1 cellular context compared by ENCODE assay signal in the genomic region with DNA sequence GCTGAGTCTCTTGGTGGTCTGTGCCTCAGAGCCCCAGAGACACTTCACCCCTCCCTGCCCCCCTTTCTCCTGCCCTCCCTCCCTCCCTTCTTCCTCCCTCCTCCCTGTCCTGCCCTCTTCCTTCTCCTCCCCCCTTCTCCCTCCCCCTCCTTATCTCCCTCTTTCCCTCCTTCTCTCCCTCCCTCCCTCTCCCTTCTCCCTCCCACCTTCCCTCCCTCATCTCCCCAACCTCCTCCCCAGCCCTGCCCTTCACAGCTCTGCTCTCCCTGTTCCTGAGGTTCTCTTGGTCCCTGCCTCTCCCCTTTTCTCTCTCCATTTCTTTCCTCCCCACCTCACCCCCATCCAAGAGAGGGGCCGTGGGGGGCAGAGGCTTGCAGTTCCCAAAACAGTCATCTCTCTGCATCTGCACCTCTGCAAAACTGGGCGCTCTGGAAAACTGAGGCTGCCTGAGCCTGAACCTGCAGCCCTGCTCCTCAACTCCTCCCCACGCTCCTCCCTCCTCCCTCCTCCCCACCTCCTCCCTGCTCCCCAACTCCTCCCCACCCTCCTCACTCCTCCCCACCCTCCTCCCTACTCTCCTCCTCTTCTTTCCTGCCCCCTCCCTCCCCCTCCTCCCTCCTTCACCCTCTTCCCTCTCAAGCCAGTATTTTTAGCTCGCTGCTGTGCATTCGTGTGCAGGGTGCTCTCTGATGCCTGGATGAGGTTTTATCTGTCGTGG.
A peak's percentile ranks its signal among the peaks of the same experiment; 100 is the strongest.
TF ChIP-seq lines count a peak whose summit lies in the region.

No MANE protein-coding gene starts in this region.

TF ChIP-seq in K562, 482 proteins besides CTCF, POLR2A, EP300 and RAD21 (continued from another document and continues in another):
- TF ChIP-seq, protein P1, sequence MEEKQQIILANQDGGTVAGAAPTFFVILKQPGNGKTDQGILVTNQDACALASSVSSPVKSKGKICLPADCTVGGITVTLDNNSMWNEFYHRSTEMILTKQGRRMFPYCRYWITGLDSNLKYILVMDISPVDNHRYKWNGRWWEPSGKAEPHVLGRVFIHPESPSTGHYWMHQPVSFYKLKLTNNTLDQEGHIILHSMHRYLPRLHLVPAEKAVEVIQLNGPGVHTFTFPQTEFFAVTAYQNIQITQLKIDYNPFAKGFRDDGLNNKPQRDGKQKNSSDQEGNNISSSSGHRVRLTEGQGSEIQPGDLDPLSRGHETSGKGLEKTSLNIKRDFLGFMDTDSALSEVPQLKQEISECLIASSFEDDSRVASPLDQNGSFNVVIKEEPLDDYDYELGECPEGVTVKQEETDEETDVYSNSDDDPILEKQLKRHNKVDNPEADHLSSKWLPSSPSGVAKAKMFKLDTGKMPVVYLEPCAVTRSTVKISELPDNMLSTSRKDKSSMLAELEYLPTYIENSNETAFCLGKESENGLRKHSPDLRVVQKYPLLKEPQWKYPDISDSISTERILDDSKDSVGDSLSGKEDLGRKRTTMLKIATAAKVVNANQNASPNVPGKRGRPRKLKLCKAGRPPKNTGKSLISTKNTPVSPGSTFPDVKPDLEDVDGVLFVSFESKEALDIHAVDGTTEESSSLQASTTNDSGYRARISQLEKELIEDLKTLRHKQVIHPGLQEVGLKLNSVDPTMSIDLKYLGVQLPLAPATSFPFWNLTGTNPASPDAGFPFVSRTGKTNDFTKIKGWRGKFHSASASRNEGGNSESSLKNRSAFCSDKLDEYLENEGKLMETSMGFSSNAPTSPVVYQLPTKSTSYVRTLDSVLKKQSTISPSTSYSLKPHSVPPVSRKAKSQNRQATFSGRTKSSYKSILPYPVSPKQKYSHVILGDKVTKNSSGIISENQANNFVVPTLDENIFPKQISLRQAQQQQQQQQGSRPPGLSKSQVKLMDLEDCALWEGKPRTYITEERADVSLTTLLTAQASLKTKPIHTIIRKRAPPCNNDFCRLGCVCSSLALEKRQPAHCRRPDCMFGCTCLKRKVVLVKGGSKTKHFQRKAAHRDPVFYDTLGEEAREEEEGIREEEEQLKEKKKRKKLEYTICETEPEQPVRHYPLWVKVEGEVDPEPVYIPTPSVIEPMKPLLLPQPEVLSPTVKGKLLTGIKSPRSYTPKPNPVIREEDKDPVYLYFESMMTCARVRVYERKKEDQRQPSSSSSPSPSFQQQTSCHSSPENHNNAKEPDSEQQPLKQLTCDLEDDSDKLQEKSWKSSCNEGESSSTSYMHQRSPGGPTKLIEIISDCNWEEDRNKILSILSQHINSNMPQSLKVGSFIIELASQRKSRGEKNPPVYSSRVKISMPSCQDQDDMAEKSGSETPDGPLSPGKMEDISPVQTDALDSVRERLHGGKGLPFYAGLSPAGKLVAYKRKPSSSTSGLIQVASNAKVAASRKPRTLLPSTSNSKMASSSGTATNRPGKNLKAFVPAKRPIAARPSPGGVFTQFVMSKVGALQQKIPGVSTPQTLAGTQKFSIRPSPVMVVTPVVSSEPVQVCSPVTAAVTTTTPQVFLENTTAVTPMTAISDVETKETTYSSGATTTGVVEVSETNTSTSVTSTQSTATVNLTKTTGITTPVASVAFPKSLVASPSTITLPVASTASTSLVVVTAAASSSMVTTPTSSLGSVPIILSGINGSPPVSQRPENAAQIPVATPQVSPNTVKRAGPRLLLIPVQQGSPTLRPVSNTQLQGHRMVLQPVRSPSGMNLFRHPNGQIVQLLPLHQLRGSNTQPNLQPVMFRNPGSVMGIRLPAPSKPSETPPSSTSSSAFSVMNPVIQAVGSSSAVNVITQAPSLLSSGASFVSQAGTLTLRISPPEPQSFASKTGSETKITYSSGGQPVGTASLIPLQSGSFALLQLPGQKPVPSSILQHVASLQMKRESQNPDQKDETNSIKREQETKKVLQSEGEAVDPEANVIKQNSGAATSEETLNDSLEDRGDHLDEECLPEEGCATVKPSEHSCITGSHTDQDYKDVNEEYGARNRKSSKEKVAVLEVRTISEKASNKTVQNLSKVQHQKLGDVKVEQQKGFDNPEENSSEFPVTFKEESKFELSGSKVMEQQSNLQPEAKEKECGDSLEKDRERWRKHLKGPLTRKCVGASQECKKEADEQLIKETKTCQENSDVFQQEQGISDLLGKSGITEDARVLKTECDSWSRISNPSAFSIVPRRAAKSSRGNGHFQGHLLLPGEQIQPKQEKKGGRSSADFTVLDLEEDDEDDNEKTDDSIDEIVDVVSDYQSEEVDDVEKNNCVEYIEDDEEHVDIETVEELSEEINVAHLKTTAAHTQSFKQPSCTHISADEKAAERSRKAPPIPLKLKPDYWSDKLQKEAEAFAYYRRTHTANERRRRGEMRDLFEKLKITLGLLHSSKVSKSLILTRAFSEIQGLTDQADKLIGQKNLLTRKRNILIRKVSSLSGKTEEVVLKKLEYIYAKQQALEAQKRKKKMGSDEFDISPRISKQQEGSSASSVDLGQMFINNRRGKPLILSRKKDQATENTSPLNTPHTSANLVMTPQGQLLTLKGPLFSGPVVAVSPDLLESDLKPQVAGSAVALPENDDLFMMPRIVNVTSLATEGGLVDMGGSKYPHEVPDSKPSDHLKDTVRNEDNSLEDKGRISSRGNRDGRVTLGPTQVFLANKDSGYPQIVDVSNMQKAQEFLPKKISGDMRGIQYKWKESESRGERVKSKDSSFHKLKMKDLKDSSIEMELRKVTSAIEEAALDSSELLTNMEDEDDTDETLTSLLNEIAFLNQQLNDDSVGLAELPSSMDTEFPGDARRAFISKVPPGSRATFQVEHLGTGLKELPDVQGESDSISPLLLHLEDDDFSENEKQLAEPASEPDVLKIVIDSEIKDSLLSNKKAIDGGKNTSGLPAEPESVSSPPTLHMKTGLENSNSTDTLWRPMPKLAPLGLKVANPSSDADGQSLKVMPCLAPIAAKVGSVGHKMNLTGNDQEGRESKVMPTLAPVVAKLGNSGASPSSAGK (IDR thresholded peaks at IDR 0.05) = no peak
- TF ChIP-seq, protein P2, sequence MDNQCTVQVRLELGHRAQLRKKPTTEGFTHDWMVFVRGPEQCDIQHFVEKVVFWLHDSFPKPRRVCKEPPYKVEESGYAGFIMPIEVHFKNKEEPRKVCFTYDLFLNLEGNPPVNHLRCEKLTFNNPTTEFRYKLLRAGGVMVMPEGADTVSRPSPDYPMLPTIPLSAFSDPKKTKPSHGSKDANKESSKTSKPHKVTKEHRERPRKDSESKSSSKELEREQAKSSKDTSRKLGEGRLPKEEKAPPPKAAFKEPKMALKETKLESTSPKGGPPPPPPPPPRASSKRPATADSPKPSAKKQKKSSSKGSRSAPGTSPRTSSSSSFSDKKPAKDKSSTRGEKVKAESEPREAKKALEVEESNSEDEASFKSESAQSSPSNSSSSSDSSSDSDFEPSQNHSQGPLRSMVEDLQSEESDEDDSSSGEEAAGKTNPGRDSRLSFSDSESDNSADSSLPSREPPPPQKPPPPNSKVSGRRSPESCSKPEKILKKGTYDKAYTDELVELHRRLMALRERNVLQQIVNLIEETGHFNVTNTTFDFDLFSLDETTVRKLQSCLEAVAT (IDR thresholded peaks at IDR 0.05) = 0 out of 4 replicates have a peak, but pooled peaks have one; percentile 45 to 60
- TF ChIP-seq BRD9 (IDR thresholded peaks at IDR 0.05; ENCODE audit: low read depth, partially characterized antibody) = no peak
- TF ChIP-seq ZNF263 (CRISPR knock-in tag; IDR thresholded peaks at IDR 0.05; ENCODE audit: borderline replicate concordance) = peak; percentile 90
- no peak for TF ChIP-seq JUNB (CRISPR knock-in tag; conservative IDR thresholded peaks at IDR 0.05)
- TF ChIP-seq, protein P3, sequence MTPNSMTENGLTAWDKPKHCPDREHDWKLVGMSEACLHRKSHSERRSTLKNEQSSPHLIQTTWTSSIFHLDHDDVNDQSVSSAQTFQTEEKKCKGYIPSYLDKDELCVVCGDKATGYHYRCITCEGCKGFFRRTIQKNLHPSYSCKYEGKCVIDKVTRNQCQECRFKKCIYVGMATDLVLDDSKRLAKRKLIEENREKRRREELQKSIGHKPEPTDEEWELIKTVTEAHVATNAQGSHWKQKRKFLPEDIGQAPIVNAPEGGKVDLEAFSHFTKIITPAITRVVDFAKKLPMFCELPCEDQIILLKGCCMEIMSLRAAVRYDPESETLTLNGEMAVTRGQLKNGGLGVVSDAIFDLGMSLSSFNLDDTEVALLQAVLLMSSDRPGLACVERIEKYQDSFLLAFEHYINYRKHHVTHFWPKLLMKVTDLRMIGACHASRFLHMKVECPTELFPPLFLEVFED (CRISPR knock-in tag; conservative IDR thresholded peaks at IDR 0.05) = 0 out of 2 replicates have a peak, but pooled peaks have one; percentile 25
- TF ChIP-seq OTX1 (CRISPR knock-in tag; IDR thresholded peaks at IDR 0.05) = peak; percentile 34; the same call in 1 of the 2 replicates
- TF ChIP-seq RCOR1 (IDR thresholded peaks at IDR 0.05; ENCODE audit: borderline replicate concordance in 1 of 2, low read depth in 2 of 2, low read length in 2 of 2) = peak in 1 of 2 experiments; percentile 42; a peak in 1 of 4 replicates
- no peak for TF ChIP-seq RBM22 (IDR thresholded peaks at IDR 0.05; ENCODE audit: low read depth, low read length, poor library complexity, severe bottlenecking)
- TF ChIP-seq, protein P4, sequence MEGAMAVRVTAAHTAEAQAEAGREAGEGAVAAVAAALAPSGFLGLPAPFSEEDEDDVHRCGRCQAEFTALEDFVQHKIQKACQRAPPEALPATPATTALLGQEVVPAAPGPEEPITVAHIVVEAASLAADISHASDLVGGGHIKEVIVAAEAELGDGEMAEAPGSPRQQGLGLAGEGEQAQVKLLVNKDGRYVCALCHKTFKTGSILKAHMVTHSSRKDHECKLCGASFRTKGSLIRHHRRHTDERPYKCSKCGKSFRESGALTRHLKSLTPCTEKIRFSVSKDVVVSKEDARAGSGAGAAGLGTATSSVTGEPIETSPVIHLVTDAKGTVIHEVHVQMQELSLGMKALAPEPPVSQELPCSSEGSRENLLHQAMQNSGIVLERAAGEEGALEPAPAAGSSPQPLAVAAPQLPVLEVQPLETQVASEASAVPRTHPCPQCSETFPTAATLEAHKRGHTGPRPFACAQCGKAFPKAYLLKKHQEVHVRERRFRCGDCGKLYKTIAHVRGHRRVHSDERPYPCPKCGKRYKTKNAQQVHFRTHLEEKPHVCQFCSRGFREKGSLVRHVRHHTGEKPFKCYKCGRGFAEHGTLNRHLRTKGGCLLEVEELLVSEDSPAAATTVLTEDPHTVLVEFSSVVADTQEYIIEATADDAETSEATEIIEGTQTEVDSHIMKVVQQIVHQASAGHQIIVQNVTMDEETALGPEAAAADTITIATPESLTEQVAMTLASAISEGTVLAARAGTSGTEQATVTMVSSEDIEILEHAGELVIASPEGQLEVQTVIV (CRISPR knock-in tag; IDR thresholded peaks at IDR 0.05; ENCODE audit: borderline replicate concordance) = no peak
- peak; percentile 56 for TF ChIP-seq DPF2 (IDR thresholded peaks at IDR 0.05)
- peak in 1 of 2 experiments; percentile 70; a peak in 1 of 4 replicates for TF ChIP-seq KDM4B (IDR thresholded peaks at IDR 0.05; ENCODE audit: borderline replicate concordance in 2 of 2, low read depth in 1 of 2)
- TF ChIP-seq KDM1A (IDR thresholded peaks at IDR 0.05) = peak in 1 of 2 experiments; percentile 75; a peak in 2 of 4 replicates
- TF ChIP-seq ZNF699 (CRISPR knock-in tag; IDR thresholded peaks at IDR 0.05; ENCODE audit: insufficient replicate concordance) = no peak
- TF ChIP-seq SOX6 (IDR thresholded peaks at IDR 0.05) = 0 out of 2 replicates have a peak, but pooled peaks have one; percentile 8
- peak; percentile 95 for TF ChIP-seq NUFIP1 (IDR thresholded peaks at IDR 0.05; ENCODE audit: partially characterized antibody)
- TF ChIP-seq SMARCA4 (IDR thresholded peaks at IDR 0.05) = peak; percentile 39; the same call in 1 of the 2 replicates
- no peak for TF ChIP-seq FIP1L1 (IDR thresholded peaks at IDR 0.05; ENCODE audit: low read depth, low read length, poor library complexity, severe bottlenecking)
- peak; percentile 63; the same call in 1 of the 2 replicates for TF ChIP-seq MCM2 (IDR thresholded peaks at IDR 0.05; ENCODE audit: low read depth)
- peak; percentile 91 for TF ChIP-seq HDGF (IDR thresholded peaks at IDR 0.05)
- TF ChIP-seq, protein P5, sequence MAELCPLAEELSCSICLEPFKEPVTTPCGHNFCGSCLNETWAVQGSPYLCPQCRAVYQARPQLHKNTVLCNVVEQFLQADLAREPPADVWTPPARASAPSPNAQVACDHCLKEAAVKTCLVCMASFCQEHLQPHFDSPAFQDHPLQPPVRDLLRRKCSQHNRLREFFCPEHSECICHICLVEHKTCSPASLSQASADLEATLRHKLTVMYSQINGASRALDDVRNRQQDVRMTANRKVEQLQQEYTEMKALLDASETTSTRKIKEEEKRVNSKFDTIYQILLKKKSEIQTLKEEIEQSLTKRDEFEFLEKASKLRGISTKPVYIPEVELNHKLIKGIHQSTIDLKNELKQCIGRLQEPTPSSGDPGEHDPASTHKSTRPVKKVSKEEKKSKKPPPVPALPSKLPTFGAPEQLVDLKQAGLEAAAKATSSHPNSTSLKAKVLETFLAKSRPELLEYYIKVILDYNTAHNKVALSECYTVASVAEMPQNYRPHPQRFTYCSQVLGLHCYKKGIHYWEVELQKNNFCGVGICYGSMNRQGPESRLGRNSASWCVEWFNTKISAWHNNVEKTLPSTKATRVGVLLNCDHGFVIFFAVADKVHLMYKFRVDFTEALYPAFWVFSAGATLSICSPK (IDR thresholded peaks at IDR 0.05; ENCODE audit: borderline replicate concordance) = no peak
- TF ChIP-seq, protein P6, sequence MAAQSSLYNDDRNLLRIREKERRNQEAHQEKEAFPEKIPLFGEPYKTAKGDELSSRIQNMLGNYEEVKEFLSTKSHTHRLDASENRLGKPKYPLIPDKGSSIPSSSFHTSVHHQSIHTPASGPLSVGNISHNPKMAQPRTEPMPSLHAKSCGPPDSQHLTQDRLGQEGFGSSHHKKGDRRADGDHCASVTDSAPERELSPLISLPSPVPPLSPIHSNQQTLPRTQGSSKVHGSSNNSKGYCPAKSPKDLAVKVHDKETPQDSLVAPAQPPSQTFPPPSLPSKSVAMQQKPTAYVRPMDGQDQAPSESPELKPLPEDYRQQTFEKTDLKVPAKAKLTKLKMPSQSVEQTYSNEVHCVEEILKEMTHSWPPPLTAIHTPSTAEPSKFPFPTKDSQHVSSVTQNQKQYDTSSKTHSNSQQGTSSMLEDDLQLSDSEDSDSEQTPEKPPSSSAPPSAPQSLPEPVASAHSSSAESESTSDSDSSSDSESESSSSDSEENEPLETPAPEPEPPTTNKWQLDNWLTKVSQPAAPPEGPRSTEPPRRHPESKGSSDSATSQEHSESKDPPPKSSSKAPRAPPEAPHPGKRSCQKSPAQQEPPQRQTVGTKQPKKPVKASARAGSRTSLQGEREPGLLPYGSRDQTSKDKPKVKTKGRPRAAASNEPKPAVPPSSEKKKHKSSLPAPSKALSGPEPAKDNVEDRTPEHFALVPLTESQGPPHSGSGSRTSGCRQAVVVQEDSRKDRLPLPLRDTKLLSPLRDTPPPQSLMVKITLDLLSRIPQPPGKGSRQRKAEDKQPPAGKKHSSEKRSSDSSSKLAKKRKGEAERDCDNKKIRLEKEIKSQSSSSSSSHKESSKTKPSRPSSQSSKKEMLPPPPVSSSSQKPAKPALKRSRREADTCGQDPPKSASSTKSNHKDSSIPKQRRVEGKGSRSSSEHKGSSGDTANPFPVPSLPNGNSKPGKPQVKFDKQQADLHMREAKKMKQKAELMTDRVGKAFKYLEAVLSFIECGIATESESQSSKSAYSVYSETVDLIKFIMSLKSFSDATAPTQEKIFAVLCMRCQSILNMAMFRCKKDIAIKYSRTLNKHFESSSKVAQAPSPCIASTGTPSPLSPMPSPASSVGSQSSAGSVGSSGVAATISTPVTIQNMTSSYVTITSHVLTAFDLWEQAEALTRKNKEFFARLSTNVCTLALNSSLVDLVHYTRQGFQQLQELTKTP (IDR thresholded peaks at IDR 0.05; ENCODE audit: low read depth in 1 of 2, partially characterized antibody in 2 of 2) = peak in 1 of 2 experiments; percentile 96
- peak; percentile 77; the same call in 1 of the 2 replicates for TF ChIP-seq MTA1 (IDR thresholded peaks at IDR 0.05; ENCODE audit: borderline replicate concordance)
- 0 out of 2 replicates have a peak, but pooled peaks have one; percentile 65 for TF ChIP-seq LARP7 (IDR thresholded peaks at IDR 0.05)
- peak in 1 of 2 experiments; percentile 69; a peak in 2 of 4 replicates for TF ChIP-seq HDAC1 (IDR thresholded peaks at IDR 0.05)
- TF ChIP-seq ARID1B (IDR thresholded peaks at IDR 0.05) = 0 out of 2 replicates have a peak, but pooled peaks have one; percentile 9
